In genomic region chr3:67661079-67661478, GRCh38 we compare ENCODE assay signal across 1 cellular context.
TF ChIP-seq lines count a peak whose summit lies in the region.

No MANE protein-coding gene starts in this region.

TF ChIP-seq in HepG2, 621 proteins besides CTCF, POLR2A, EP300 and RAD21 (continued from another document):
- no peak for TF ChIP-seq WIZ (CRISPR knock-in tag; IDR thresholded peaks at IDR 0.05)
- no peak for TF ChIP-seq ZGPAT (CRISPR knock-in tag; IDR thresholded peaks at IDR 0.05)
- TF ChIP-seq CREM (IDR thresholded peaks at IDR 0.05), result no peak
- no peak for TF ChIP-seq CREM (CRISPR knock-in tag; IDR thresholded peaks at IDR 0.05)
- TF ChIP-seq BCLAF1 (IDR thresholded peaks at IDR 0.05), result no peak
